ENCODE assay signal across 1 cellular context in genomic region chr1:82001345-82001744, GRCh38.
TF ChIP-seq lines count a peak whose summit lies in the region.

No MANE protein-coding gene starts in this region.

TF ChIP-seq in HepG2, 621 proteins besides CTCF, POLR2A, EP300 and RAD21 (continued from another document):
- TF ChIP-seq ZNF646 (CRISPR knock-in tag; IDR thresholded peaks at IDR 0.05) (no peak), MED13 (CRISPR knock-in tag; IDR thresholded peaks at IDR 0.05) (no peak), CSRNP1 (CRISPR knock-in tag; IDR thresholded peaks at IDR 0.05) (no peak), ZNF572 (CRISPR knock-in tag; IDR thresholded peaks at IDR 0.05) (no peak), ZNF687 (CRISPR knock-in tag; IDR thresholded peaks at IDR 0.05) (no peak), ZNF501 (CRISPR knock-in tag; IDR thresholded peaks at IDR 0.05) (no peak), KAT2B (IDR thresholded peaks at IDR 0.05; ENCODE audit: borderline replicate concordance, low read depth, low read length) (no peak), SP2 (CRISPR knock-in tag; IDR thresholded peaks at IDR 0.05) (no peak), ZNF569 (CRISPR knock-in tag; IDR thresholded peaks at IDR 0.05; ENCODE audit: borderline replicate concordance) (no peak), NR2F2 (IDR thresholded peaks at IDR 0.05; ENCODE audit: borderline replicate concordance, low read depth) (no peak), HIC2 (CRISPR knock-in tag; IDR thresholded peaks at IDR 0.05; ENCODE audit: low read depth) (no peak), ZNF605 (CRISPR knock-in tag; IDR thresholded peaks at IDR 0.05) (no peak), ZSCAN22 (CRISPR knock-in tag; IDR thresholded peaks at IDR 0.05) (no peak), ZFX (CRISPR knock-in tag; IDR thresholded peaks at IDR 0.05; ENCODE audit: low read depth) (no peak)
